Comparison of ENCODE assay signal across 14 cellular contexts in the genomic region with DNA sequence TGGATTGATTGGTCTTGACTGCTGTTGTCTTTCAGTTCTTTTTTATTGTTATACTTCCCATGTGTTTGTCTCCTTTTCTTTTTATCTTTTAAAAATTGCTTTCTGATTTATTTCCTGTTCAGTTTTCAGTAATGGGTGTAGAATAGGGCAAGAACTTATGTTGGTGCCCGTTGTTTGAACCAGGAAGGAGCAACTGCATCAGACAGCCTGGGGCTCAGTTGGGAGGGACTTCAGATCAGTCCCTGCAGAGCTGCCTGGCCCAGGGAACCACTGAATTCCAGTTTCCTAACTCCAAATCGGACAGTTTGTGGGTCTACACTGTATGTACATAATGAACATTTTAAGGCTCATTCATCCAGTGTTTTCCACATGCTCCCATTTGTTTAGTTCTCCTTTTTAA.
A peak's percentile ranks its signal among the peaks of the same experiment; 100 is the strongest.
DNase-seq lines count a peak whose midpoint lies in the region; ATAC-seq, FAIRE-seq and TF ChIP-seq lines count a peak whose summit lies in the region.
"Had no signal": no experiment of that assay in that cellular context is flagged by ENCODE, and none has a peak within 500 bp of the region (broad histone marks: within the 10 kb centered on the region; RNA-seq: fewer than 3 reads in every experiment).

No MANE protein-coding gene starts in this region.

- DNase-seq in activated CD4-positive, alpha-beta T cell treated with anti-CD3 and anti-CD28 coated beads for 36 hours: peak; percentile 32
- no peak for DNase-seq in activated CD4-positive, alpha-beta T cell treated with anti-CD3 and anti-CD28 coated beads, Interleukin-2, amount 50 U/mL, for 1 hour
- DNase-seq in RWPE2 (ENCODE audit: low spot score): no peak
- DNase-seq in choroid plexus epithelial cell (ENCODE audit: low read depth): peak; percentile 56
- DNase-seq in pancreas: no peak
- no peak for DNase-seq in NCI-H1092 (lab: John Stamatoyannopoulos, UW)
- DNase-seq in OCI-M2 (lab: John Stamatoyannopoulos, UW; ENCODE audit: unreplicated experiment): no peak
- DNase-seq: activated T-cell treated with anti-CD3 and anti-CD28 coated beads for 4 hours; dorsolateral prefrontal cortex; NCI-H524; stimulated activated naive CD8-positive, alpha-beta T cell treated with anti-CD3 and anti-CD28 coated beads, Interleukin-15, Interleukin-2, amounts not matched to agents 100 U/mL and 50 U/mL, for 24 hours had no signal

- peak overlapping the region; percentile 27 for H3K27ac Mint-ChIP-seq in activated CD4-positive, alpha-beta T cell treated with anti-CD3 and anti-CD28 coated beads for 36 hours

- H3K9me3 ChIP-seq in RWPE2 (ENCODE audit: severe bottlenecking) (no peaks in the 10 kb centered on the region), pancreas (no peaks in the 10 kb centered on the region)
- H3K9me3 ChIP-seq: HAP-1 had no signal

- peaks cover 23% of the 10 kb centered on the region for H3K4me1 ChIP-seq in RWPE2 (ENCODE audit: insufficient read depth, poor library complexity, severe bottlenecking)
- H3K4me1 ChIP-seq in pancreas: peaks cover 15 to 45% (median 37%) of the 10 kb centered on the region in 3 donors

- peaks cover 10% of the 10 kb centered on the region for H3K36me3 Mint-ChIP-seq in activated CD4-positive, alpha-beta T cell treated with anti-CD3 and anti-CD28 coated beads for 36 hours (ENCODE audit: low read depth)

- peaks cover 1% of the 10 kb centered on the region for H3K9me3 Mint-ChIP-seq in activated CD4-positive, alpha-beta T cell treated with anti-CD3 and anti-CD28 coated beads for 36 hours (ENCODE audit: low read depth)

- 58 to 74% methylated on average over 2 of the region's 2 CpGs for WGBS in pancreas, 2 donors

- H3K4me3 Mint-ChIP-seq in activated CD4-positive, alpha-beta T cell treated with anti-CD3 and anti-CD28 coated beads for 36 hours: no peak overlapping the region

- POLR2A ChIA-PET in activated CD4-positive, alpha-beta T cell treated with anti-CD3 and anti-CD28 coated beads for 36 hours (lab: Charles Lee): no interaction called here

- no peaks in the 10 kb centered on the region for H3K27me3 Mint-ChIP-seq in activated CD4-positive, alpha-beta T cell treated with anti-CD3 and anti-CD28 coated beads for 36 hours

- ATAC-seq in activated CD4-positive, alpha-beta T cell treated with anti-CD3 and anti-CD28 coated beads for 36 hours: no peak
- ATAC-seq in RWPE2 (ENCODE audit: low read depth): peak; percentile 58; the same call in 2 of the 3 replicates
- peak in 3 of 4 donors; percentile 42 to 68 (median 51) for ATAC-seq in pancreas
- ATAC-seq in HG02970 (IDR thresholded peaks at IDR 0.05; ENCODE audit: low FRiP score, unreplicated experiment): no peak
- ATAC-seq: SK-N-SH treated with all-trans-retinoic acid at 6 μM for 48 hours had no signal

- TF ChIP-seq CTCF in RWPE2 (IDR thresholded peaks at IDR 0.05; ENCODE audit: poor library complexity, severe bottlenecking) (no peak), choroid plexus epithelial cell (conservative IDR thresholded peaks at IDR 0.05; ENCODE audit: low read depth, low read length) (no peak), pancreas (IDR thresholded peaks at IDR 0.05) (no peak)

- H3K4me1 Mint-ChIP-seq in activated CD4-positive, alpha-beta T cell treated with anti-CD3 and anti-CD28 coated beads for 36 hours: peaks cover 84% of the 10 kb centered on the region

- H3K27me3 ChIP-seq in RWPE2 (ENCODE audit: insufficient read depth, poor library complexity, severe bottlenecking): no peaks in the 10 kb centered on the region
- no peaks in the 10 kb centered on the region for H3K27me3 ChIP-seq in pancreas
- H3K27me3 ChIP-seq: dorsolateral prefrontal cortex had no signal

- H3K4me3 ChIP-seq in RWPE2 (ENCODE audit: severe bottlenecking) (no peak overlapping the region), choroid plexus epithelial cell (ENCODE audit: low read depth, low read length) (no peak overlapping the region), pancreas (no peak overlapping the region)
- H3K4me3 ChIP-seq: dorsolateral prefrontal cortex, HAP-1 had no signal

- FAIRE-seq in pancreas (lab: Jason Lieb, UNC): no peak

- H3K27ac ChIP-seq in RWPE2 (ENCODE audit: poor library complexity, severe bottlenecking): no peak overlapping the region
- no peak overlapping the region for H3K27ac ChIP-seq in pancreas
- H3K27ac ChIP-seq: dorsolateral prefrontal cortex had no signal

- intact Hi-C loops in activated CD4-positive, alpha-beta T cell treated with anti-CD3 and anti-CD28 coated beads for 36 hours (cut with DNase I, micrococcal nuclease): no loop called here
- intact Hi-C loops in pancreas (cut with DNase I): no loop called here

- CTCF ChIA-PET in activated CD4-positive, alpha-beta T cell treated with anti-CD3 and anti-CD28 coated beads for 36 hours (lab: Charles Lee): interaction anchor here (0.6 kb wide), 1 partner anchor 87 kb away, joined by 3 read pairs; no protein-coding TSS in a partner anchor

- H3K36me3 ChIP-seq in RWPE2 (ENCODE audit: low read depth): 0 out of 2 replicates have a peak, but pooled peaks cover 4% of the 10 kb centered on the region
- no peaks in the 10 kb centered on the region for H3K36me3 ChIP-seq in pancreas
- H3K36me3 ChIP-seq: HAP-1 had no signal

Comparison
In these comparisons a context has a peak if more than half of its experiments do, and no peak if none do; other contexts are left out.
1. DNase-seq: peak in activated CD4-positive, alpha-beta T cell treated with anti-CD3 and anti-CD28 coated beads for 36 hours (single experiment) and choroid plexus epithelial cell (single experiment); none in activated CD4-positive, alpha-beta T cell treated with anti-CD3 and anti-CD28 coated beads, Interleukin-2, amount 50 U/mL, for 1 hour (single experiment), RWPE2 (single experiment), pancreas (0 of 6), NCI-H1092 (single experiment) and OCI-M2 (single experiment).
2. ATAC-seq: peak in RWPE2 (single experiment) and pancreas (3 of 4); none in activated CD4-positive, alpha-beta T cell treated with anti-CD3 and anti-CD28 coated beads for 36 hours (single experiment) and HG02970 (single experiment).